7 cellular contexts compared by ENCODE assay signal in the genomic region with DNA sequence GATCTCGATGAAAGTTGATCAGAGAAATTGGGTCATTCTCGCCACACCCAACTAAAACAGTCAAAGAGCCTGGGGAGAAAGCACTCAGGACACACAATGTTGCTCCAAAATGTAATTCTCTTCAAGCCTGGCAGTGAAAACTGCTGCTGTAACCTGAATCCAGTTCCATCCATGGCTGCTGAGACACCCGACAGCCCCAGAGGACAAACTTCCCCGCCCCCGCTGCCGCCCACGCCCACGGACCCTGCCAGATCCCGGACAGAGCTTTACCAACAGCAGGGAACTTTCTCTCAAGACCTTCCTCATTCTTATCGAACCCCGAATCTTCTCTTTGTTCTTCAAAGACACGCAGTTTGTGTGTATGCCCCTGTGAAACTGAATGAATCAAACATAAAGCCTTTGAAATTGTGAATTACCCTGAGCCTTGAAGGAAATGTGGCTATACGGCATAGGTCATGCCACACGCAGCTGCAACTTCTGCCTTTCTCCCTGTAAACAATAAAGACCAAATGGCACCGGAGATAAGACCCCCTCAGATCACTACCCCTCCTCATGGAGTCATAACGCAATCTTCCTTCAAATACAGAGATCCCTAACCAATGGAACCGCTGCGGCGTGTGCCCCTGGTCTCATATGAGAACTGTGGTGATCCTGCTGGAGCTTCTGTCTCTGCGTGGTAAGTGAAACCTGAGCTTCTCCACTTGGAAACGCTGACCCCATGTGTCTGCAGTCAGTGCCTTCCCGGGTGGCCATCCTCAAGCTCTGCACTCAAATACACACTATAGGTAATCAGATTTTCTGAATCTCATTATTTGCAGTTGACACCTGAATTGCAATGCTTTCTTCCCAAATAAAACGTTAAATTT. TPM values are rescaled to one million over a fixed set of nuclear protein-coding genes. Genes with fewer than 3 reads are reported as not detected.
A peak's percentile ranks its signal among the peaks of the same experiment; 100 is the strongest.
DNase-seq lines count a peak whose midpoint lies in the region; ATAC-seq, FAIRE-seq and TF ChIP-seq lines count a peak whose summit lies in the region.

No MANE protein-coding gene starts in this region.

- TF ChIP-seq POLR2A in K562 (conservative IDR thresholded peaks at IDR 0.05) (no peak), suprapubic skin (IDR thresholded peaks at IDR 0.05) (no peak)

- H3K36me3 ChIP-seq in OCI-LY1 (ENCODE audit: insufficient read depth, low read length): no peaks in the 10 kb centered on the region; the same call in 1 of the 2 replicates
- no peaks in the 10 kb centered on the region for H3K36me3 ChIP-seq in K562 (ENCODE audit: control insufficient read depth, insufficient read depth, low read length)
- H3K36me3 ChIP-seq in suprapubic skin: no peaks in the 10 kb centered on the region

- H3K4me2 ChIP-seq in OCI-LY1 (ENCODE audit: low read length) (no peak overlapping the region), K562 (ENCODE audit: insufficient read depth, low read length) (peak overlapping the region; percentile 59)

- H2AFZ ChIP-seq in OCI-LY1 (ENCODE audit: low read length) (no peak overlapping the region), K562 (ENCODE audit: low read depth, low read length) (peak overlapping the region; percentile 81)

- no peaks in the 10 kb centered on the region for H3K9me2 ChIP-seq in OCI-LY1 (ENCODE audit: low read depth, low read length)

- no peak overlapping the region for H3K4me3 ChIP-seq in OCI-LY1 (ENCODE audit: low read depth, low read length, poor library complexity, severe bottlenecking)
- H3K4me3 ChIP-seq in K562: 0 out of 2 replicates have a peak overlapping the region, but pooled peaks have one; percentile 9
- peak overlapping the region; percentile 43 for H3K4me3 ChIP-seq in suprapubic skin

- no peaks in the 10 kb centered on the region for H4K20me1 ChIP-seq in OCI-LY1 (ENCODE audit: insufficient read depth, low read length)
- no peaks in the 10 kb centered on the region for H4K20me1 ChIP-seq in K562 (replicated peaks; ENCODE audit: control insufficient read depth, insufficient read depth, low read length)

- TF ChIP-seq EP300 in K562 (IDR thresholded peaks at IDR 0.05; ENCODE audit: low read length): no peak
- TF ChIP-seq EP300 in suprapubic skin (IDR thresholded peaks at IDR 0.05): no peak

- CTCF ChIA-PET in K562 (lab: Yijun Ruan, JAX; ENCODE audit: low intra/inter-chr PET ratio): no interaction called here

- H3K27ac ChIP-seq in OCI-LY1 (ENCODE audit: low read depth, low read length, poor library complexity, severe bottlenecking): no peak overlapping the region
- no peak overlapping the region for H3K27ac ChIP-seq in K562 (ENCODE audit: extremely low read depth, low read depth, low read length)
- peak overlapping the region; percentile 90 for H3K27ac ChIP-seq in suprapubic skin

- peaks cover 7% of the 10 kb centered on the region for H3K4me1 ChIP-seq in OCI-LY1 (ENCODE audit: insufficient read depth, low read length, severe bottlenecking)
- peaks cover 0 to 18% of the 10 kb centered on the region in 2 experiments; a peak in 3 of 5 replicates for H3K4me1 ChIP-seq in K562 (replicated peaks in 1 of 2; ENCODE audit: control insufficient read depth in 2 of 2, insufficient read depth in 2 of 2, low read length in 2 of 2)
- H3K4me1 ChIP-seq in suprapubic skin: peaks cover 50% of the 10 kb centered on the region

- WGBS in K562 (ENCODE audit: insufficient coverage, low coverage, missing lambda C conversion rate): 3% methylated on average over 21 of the region's 23 CpGs
- 6% methylated on average over 23 of the region's 23 CpGs for whole genome bisulfite sequencing in suprapubic skin

- ATAC-seq in K562 (peak; percentile 58), left lobe of liver (peak; percentile 64), GM19324 (IDR thresholded peaks at IDR 0.05; ENCODE audit: low FRiP score, unreplicated experiment) (no peak), HG02970 (IDR thresholded peaks at IDR 0.05; ENCODE audit: low FRiP score, unreplicated experiment) (no peak)

- BruUV-seq in K562 (replicated peaks; lab: Mats Ljungman, UMichigan): no TSS peak

- H3K9me3 ChIP-seq in OCI-LY1 (ENCODE audit: low read length) (peaks cover 4% of the 10 kb centered on the region; the same call in 1 of the 2 replicates), K562 (replicated peaks; ENCODE audit: control insufficient read depth, insufficient read depth, low read depth, low read length) (no peaks in the 10 kb centered on the region), suprapubic skin (no peaks in the 10 kb centered on the region)

- DNase-seq in GM03348 (ENCODE audit: low spot score) (peak; percentile 67), K562 (ENCODE audit: extremely low read depth in 1 of 4, low spot score in 3 of 4) (peak; percentile 46 to 55 (median 50)), left lobe of liver (ENCODE audit: low spot score) (no peak), suprapubic skin (ENCODE audit: low spot score in 2 of 2) (peak in 1 of 2 donors; percentile 81)

- H3K9ac ChIP-seq in OCI-LY1 (ENCODE audit: low read length): peak overlapping the region; percentile 8; the same call in 1 of the 2 replicates
- H3K9ac ChIP-seq in K562 (ENCODE audit: insufficient read depth in 1 of 2, low read depth in 2 of 2, low read length in 2 of 2): peak overlapping the region in 1 of 2 experiments; percentile 76; a peak in 2 of 4 replicates

- POLR2A ChIA-PET in K562 (lab: Yijun Ruan, JAX): interaction anchor here (0.7 to 1.0 kb wide), 2 partner anchors 72 to 87 kb away, joined by 3 read pairs; no protein-coding TSS in a partner anchor

- H3K27me3 ChIP-seq in OCI-LY1 (ENCODE audit: insufficient read depth, low read length): peaks cover 5% of the 10 kb centered on the region; the same call in 1 of the 2 replicates
- peaks cover 7 to 19% of the 10 kb centered on the region in 2 experiments; a peak in 3 of 5 replicates for H3K27me3 ChIP-seq in K562 (ENCODE audit: control insufficient read depth in 2 of 2, insufficient read depth in 2 of 2, low read length in 2 of 2)
- H3K27me3 ChIP-seq in suprapubic skin: peaks cover 8% of the 10 kb centered on the region

- no peak; a peak in 1 of 4 replicates for TF ChIP-seq RAD21 in K562 (CRISPR knock-in tag; conservative IDR thresholded peaks at IDR 0.05 in 1 of 2, IDR thresholded peaks at IDR 0.05 in 1 of 2)

- no peaks in the 10 kb centered on the region for H3K9me1 ChIP-seq in K562 (ENCODE audit: control insufficient read depth, insufficient read depth, low read length)

- H3F3A ChIP-seq in OCI-LY1 (ENCODE audit: insufficient read depth, low read length): 0 out of 2 replicates have a peak, but pooled peaks cover 3% of the 10 kb centered on the region

- H3K79me2 ChIP-seq in OCI-LY1 (ENCODE audit: insufficient read depth, low read length) (no peaks in the 10 kb centered on the region), K562 (ENCODE audit: control insufficient read depth, insufficient read depth, low read length) (peaks cover under 1% of the 10 kb centered on the region; the same call in 1 of the 3 replicates)

- intact Hi-C loops in K562 (cut with micrococcal nuclease): no loop called here

- in situ Hi-C loops in K562 (cut with MboI): no loop called here

- peak; percentile 79 for FAIRE-seq in K562 (lab: Jason Lieb, UNC)

- no peak for TF ChIP-seq CTCF in OCI-LY1 (IDR thresholded peaks at IDR 0.05; ENCODE audit: low read length)
- peak in 1 of 3 experiments; percentile 6; a peak in 1 of 6 replicates for TF ChIP-seq CTCF in K562 (IDR thresholded peaks at IDR 0.05 in 2 of 3, conservative IDR thresholded peaks at IDR 0.05 in 1 of 3; ENCODE audit: insufficient read depth in 2 of 3, low read depth in 1 of 3, low read length in 3 of 3)
- TF ChIP-seq CTCF in suprapubic skin (IDR thresholded peaks at IDR 0.05): no peak

TF ChIP-seq in K562, 482 proteins besides CTCF, POLR2A, EP300 and RAD21:
- TF ChIP-seq YY1 (IDR thresholded peaks at IDR 0.05; ENCODE audit: borderline replicate concordance in 1 of 3, control insufficient read depth in 1 of 3, extremely low read depth in 1 of 3, insufficient read depth in 3 of 3, insufficient read length in 1 of 3, insufficient replicate concordance in 2 of 3, low read depth in 1 of 3, low read length in 2 of 3): peak in 1 of 3 experiments; percentile 32
- TF ChIP-seq LEF1 (IDR thresholded peaks at IDR 0.05): peak; percentile 29; the same call in 1 of the 2 replicates
- no peak for TF ChIP-seq MEF2A (IDR thresholded peaks at IDR 0.05; ENCODE audit: control insufficient read depth, low read depth, low read length)
- 0 out of 2 replicates have a peak, but pooled peaks have one; percentile 3 for TF ChIP-seq CBFA2T3 (IDR thresholded peaks at IDR 0.05)
- TF ChIP-seq SMARCA5 (IDR thresholded peaks at IDR 0.05): no peak
- TF ChIP-seq EGR1 (conservative IDR thresholded peaks at IDR 0.05): peak; percentile 98

RNA-seq across cellular contexts. Expression of a gene that starts 4.8 kb away (rescaled TPM):
- 39.3 and 68.8 TPM in 2 replicates for total RNA-seq in K562 (2011; cell fraction: chromatin; rRNA removed; ENCODE audit: low replicate concordance)
- 77.8 and 96.6 TPM in 2 replicates for total RNA-seq in K562 (2011; cell fraction: nucleolus; rRNA removed)
- total RNA-seq in K562 (2011; cell fraction: nucleoplasm; rRNA removed): 63.7 and 74.4 TPM in 2 replicates
- total RNA-seq in K562 (2014; rRNA removed) (30.9 and 32.5 TPM in 2 replicates), K562 (2014; rRNA removed; fragmentation: Illumina TruSeq; extraction: Trizol) (19.5 and 22.1 TPM in 2 replicates), K562 (2015; rRNA removed; fragmentation: Illumina TruSeq; extraction: Trizol) (34.8 and 35.6 TPM in 2 replicates), K562 (2021) (63.7 and 70.1 TPM in 2 replicates), left lobe of liver (217 TPM), suprapubic skin (100 to 1,000 TPM; 131 to 255 (median 222) TPM)
- polyA plus RNA-seq in K562 (2011; rRNA removed) (23.2 and 27.6 TPM in 2 replicates), K562 (2014; fragmentation: Illumina TruSeq; extraction: Trizol) (31.5 and 40.4 TPM in 2 replicates), K562 (2014; fragmentation: Nextera tagmentation; extraction: Ambion mirVana) (1 to 10 TPM; 2.2 to 2.5 TPM), K562 (2014; rRNA removed) (28.7 and 30.5 TPM in 2 replicates)
- 15.1 and 27.9 TPM in 2 replicates for polyA plus RNA-seq in K562 (2011; cell fraction: cytosol; rRNA removed)
- polyA plus RNA-seq in K562 (2011; cell fraction: nucleus; rRNA removed): 16.6 and 19.4 TPM in 2 replicates
- 54.3 and 67.2 TPM in 2 replicates for polyA plus RNA-seq in K562 (2012)
- 18.6 and 26.5 TPM in 2 replicates for polyA minus RNA-seq in K562 (2011; rRNA and poly(A)+ RNA removed)
- polyA minus RNA-seq in K562 (2011; cell fraction: cytosol; rRNA and poly(A)+ RNA removed): 20.0 and 28.4 TPM in 2 replicates
- polyA minus RNA-seq in K562 (2011; cell fraction: nucleus; rRNA and poly(A)+ RNA removed): 5.0 and 7.4 TPM in 2 replicates

Comparison
In these comparisons a context has a peak if more than half of its experiments do, and no peak if none do; other contexts are left out.
1. ATAC-seq: peak in K562 (single experiment) and left lobe of liver (single experiment); none in GM19324 (single experiment) and HG02970 (single experiment).